8 cellular contexts compared by ENCODE assay signal in the genomic region with DNA sequence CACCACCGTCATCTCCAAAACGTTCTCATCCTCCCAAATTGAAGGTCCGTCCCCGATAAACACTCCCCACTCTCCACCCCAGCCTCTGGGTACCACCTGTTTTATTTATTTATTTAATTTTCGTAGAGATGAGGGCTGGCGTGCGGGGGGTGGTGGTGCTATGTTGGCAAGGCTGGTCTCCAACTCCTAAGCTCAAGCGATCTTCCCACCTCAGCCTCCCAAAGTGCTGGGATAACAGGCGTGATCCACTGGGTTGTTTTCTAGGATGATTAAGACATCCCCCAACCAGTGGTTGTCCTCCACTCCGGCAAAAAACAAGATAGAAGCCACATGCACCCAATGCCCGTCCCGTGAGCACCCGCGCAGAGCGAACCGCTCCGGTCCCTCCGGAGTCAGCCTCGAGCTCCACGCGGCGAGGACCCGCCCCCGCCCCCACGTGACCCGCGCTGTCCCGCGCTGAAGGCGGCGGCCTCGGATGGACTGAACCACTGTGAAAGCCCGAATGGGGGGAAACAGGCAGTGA.
A peak's percentile ranks its signal among the peaks of the same experiment; 100 is the strongest.
DNase-seq lines count a peak whose midpoint lies in the region; ATAC-seq and TF ChIP-seq lines count a peak whose summit lies in the region.

No MANE protein-coding gene starts in this region.

- no peaks in the 10 kb centered on the region for H3K27me3 Mint-ChIP-seq in central memory CD8-positive, alpha-beta T cell

- H3K27ac ChIP-seq in VCaP: peak overlapping the region; percentile 100
- peak overlapping the region; percentile 100 for H3K27ac ChIP-seq in layer of hippocampus (ENCODE audit: low read depth, low read length)

- peaks cover 17% of the 10 kb centered on the region for H3K36me3 Mint-ChIP-seq in central memory CD8-positive, alpha-beta T cell (ENCODE audit: insufficient read depth)

- no peaks in the 10 kb centered on the region for H3K27me3 ChIP-seq in layer of hippocampus (ENCODE audit: control insufficient read depth, insufficient read depth, low read length)

- DNase-seq in NOMO-1 (lab: John Stamatoyannopoulos, UW; ENCODE audit: unreplicated experiment in 2 of 2): peak; percentile 76 to 80
- DNase-seq in NOMO-1 treated with dmso at 0.1 percent for 144 hours (lab: John Stamatoyannopoulos, UW; ENCODE audit: unreplicated experiment): no peak
- peak; percentile 85 to 99 (median 96) for DNase-seq in NCI-H1417 (lab: John Stamatoyannopoulos, UW)
- DNase-seq in central memory CD8-positive, alpha-beta T cell (ENCODE audit: low spot score in 2 of 2): no peak
- DNase-seq in stimulated activated CD4-positive, alpha-beta T cell treated with anti-CD3 and anti-CD28 coated beads, Interleukin-1b, Interleukin-23, amount 100 ng/mL, for 48 hours: peak; percentile 92

- H3K4me1 Mint-ChIP-seq in central memory CD8-positive, alpha-beta T cell: peaks cover 24% of the 10 kb centered on the region

- H3K9me3 Mint-ChIP-seq in central memory CD8-positive, alpha-beta T cell: no peaks in the 10 kb centered on the region

- peak; percentile 45 for ATAC-seq in HG02759 (IDR thresholded peaks at IDR 0.05; ENCODE audit: unreplicated experiment)
- peak; percentile 70 for ATAC-seq in central memory CD8-positive, alpha-beta T cell (replicated peaks; ENCODE audit: extremely low read depth, poor library complexity, severe bottlenecking)

- no peak for TF ChIP-seq CTCF in VCaP (conservative IDR thresholded peaks at IDR 0.05)

- peak overlapping the region; percentile 100 for H3K27ac Mint-ChIP-seq in central memory CD8-positive, alpha-beta T cell (ENCODE audit: low read depth)

- H3K4me3 Mint-ChIP-seq in central memory CD8-positive, alpha-beta T cell: peak overlapping the region; percentile 96

Comparison
In these comparisons a context has a peak if more than half of its experiments do, and no peak if none do; other contexts are left out.
1. DNase-seq: peak in NOMO-1 (2 of 2), NCI-H1417 (3 of 3) and stimulated activated CD4-positive, alpha-beta T cell treated with anti-CD3 and anti-CD28 coated beads, Interleukin-1b, Interleukin-23, amount 100 ng/mL, for 48 hours (single experiment); none in NOMO-1 treated with dmso at 0.1 percent for 144 hours (single experiment) and central memory CD8-positive, alpha-beta T cell (0 of 2).